ENCODE assay signal across 9 cellular contexts in genomic region chr3:131723343-131723742, GRCh38.
"Had no signal": no experiment of that assay in that cellular context is flagged by ENCODE, and none has a peak within 500 bp of the region (broad histone marks: within the 10 kb centered on the region; RNA-seq: fewer than 3 reads in every experiment).

No MANE protein-coding gene starts in this region.

- ATAC-seq: HCT116, HepG2 had no signal

- H2AFZ ChIP-seq: GM23248 had no signal

- H3K9ac ChIP-seq: GM23248 had no signal

- H3K27me3 Mint-ChIP-seq: IgD-negative memory B cell had no signal

- H3K9me3 Mint-ChIP-seq: HFFc6, IgD-negative memory B cell had no signal

- H3K4me3 ChIP-seq: GM23248, HAP-1 had no signal

- H3K9me3 ChIP-seq: HAP-1 had no signal

- H3K4me1 ChIP-seq: HAP-1 had no signal

- H3K4me3 Mint-ChIP-seq: HFFc6, IgD-negative memory B cell had no signal

- H3K27ac ChIP-seq: GM23248, HL-60 had no signal

- H3K4me1 Mint-ChIP-seq: IgD-negative memory B cell had no signal

- H3K36me3 ChIP-seq: HAP-1 had no signal

- DNase-seq: GM23248, GOT3, H7, HFFc6 had no signal

- H3K36me3 Mint-ChIP-seq: IgD-negative memory B cell had no signal

- H3K27ac Mint-ChIP-seq: HFFc6, IgD-negative memory B cell had no signal
